Comparison of ENCODE assay signal across 8 cellular contexts in the genomic region with DNA sequence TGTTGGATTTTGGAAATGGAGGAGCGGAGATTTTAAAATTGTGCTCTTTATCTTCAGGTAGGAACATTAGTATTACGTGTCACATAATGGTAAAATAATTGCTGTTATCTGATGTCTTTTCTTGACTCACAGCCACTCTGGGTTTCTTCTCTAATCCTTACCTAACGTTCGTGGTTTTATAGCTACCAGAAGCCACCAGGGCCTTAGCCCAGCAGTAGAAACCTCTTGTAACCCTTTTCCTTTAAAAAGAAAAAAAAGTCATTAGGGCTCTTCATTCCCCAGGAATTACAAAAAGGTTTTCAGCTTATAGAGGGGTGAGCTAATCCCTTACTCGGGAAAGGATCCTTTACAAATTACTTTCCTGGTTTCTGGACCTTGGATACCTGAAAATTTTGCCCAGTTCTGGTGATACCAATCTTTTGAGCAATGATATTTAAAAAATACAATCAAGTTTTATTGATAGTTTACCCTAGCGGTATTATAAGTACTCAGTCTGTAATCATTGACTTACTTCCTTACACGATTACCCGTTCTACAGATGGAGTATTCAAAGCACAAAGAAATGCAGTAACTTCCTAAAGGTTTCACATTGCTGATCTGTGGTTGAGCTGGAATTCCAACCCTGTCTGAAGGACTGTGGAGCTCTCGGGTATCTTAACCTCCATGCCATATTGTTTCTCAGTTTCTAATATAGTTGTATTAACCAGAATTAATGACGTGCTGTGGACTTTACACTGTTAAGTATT. TPM values are rescaled to one million over a fixed set of nuclear protein-coding genes. Genes with fewer than 3 reads are reported as not detected.
DNase-seq lines count a peak whose midpoint lies in the region; ATAC-seq and TF ChIP-seq lines count a peak whose summit lies in the region.

No MANE protein-coding gene starts in this region.

- H3K4me3 Mint-ChIP-seq in endothelial cell (ENCODE audit: unreplicated experiment): peak overlapping the region; percentile 100
- H3K4me3 Mint-ChIP-seq in neural progenitor cell: peak overlapping the region; percentile 95

- CTCF ChIA-PET in PC-9 (lab: Charles Lee): interaction anchor here (0.6 to 1.8 kb wide), 2 partner anchors 61 to 1557 kb away, joined by 8 read pairs; no protein-coding TSS in a partner anchor

- peak overlapping the region; percentile 100 for H3K27ac Mint-ChIP-seq in endothelial cell (ENCODE audit: unreplicated experiment)
- H3K27ac Mint-ChIP-seq in neural progenitor cell: no peak overlapping the region

- DNase-seq in PC-9 (peak; percentile 13 to 45), endothelial cell (ENCODE audit: low spot score) (no peak), neural progenitor cell (ENCODE audit: low spot score) (peak; percentile 25), DMS 273 treated with DMSO at 0.1 percent for 48 hours (lab: John Stamatoyannopoulos, UW) (no peak), D341Med (ENCODE audit: low spot score) (no peak)

- H3K36me3 Mint-ChIP-seq in endothelial cell (ENCODE audit: low read depth, unreplicated experiment) (peaks cover 3% of the 10 kb centered on the region), neural progenitor cell (peaks cover 3% of the 10 kb centered on the region)

- H4K20me1 ChIP-seq in PC-9 (ENCODE audit: insufficient read depth) (no peaks in the 10 kb centered on the region), neural progenitor cell (ENCODE audit: low read depth) (peaks cover 18% of the 10 kb centered on the region)

- no peaks in the 10 kb centered on the region for H3K9me2 ChIP-seq in PC-9 (ENCODE audit: insufficient read depth)

- H2AFZ ChIP-seq in PC-9 (peak overlapping the region; percentile 92), neural progenitor cell (replicated peaks) (peak overlapping the region; percentile 81)

- BruUV-seq in PC-9 (replicated peaks; lab: Mats Ljungman, UMichigan): no TSS peak

- peak overlapping the region; percentile 90 for H3K27ac ChIP-seq in PC-9
- no peak overlapping the region for H3K27ac ChIP-seq in neural progenitor cell

- H3F3A ChIP-seq in PC-9 (ENCODE audit: insufficient read depth, low read depth) (peaks cover 36% of the 10 kb centered on the region; the same call in 1 of the 2 replicates), neural progenitor cell (ENCODE audit: low read depth) (peaks cover 30% of the 10 kb centered on the region)

- ATAC-seq in GM19395 (IDR thresholded peaks at IDR 0.05; ENCODE audit: unreplicated experiment) (peak; percentile 9), esophagus mucosa (no peak), HG02571 (IDR thresholded peaks at IDR 0.05; ENCODE audit: unreplicated experiment) (no peak)

- H3K36me3 ChIP-seq in PC-9 (ENCODE audit: low read depth) (no peaks in the 10 kb centered on the region), neural progenitor cell (no peaks in the 10 kb centered on the region)

- H3K4me1 Mint-ChIP-seq in endothelial cell (ENCODE audit: unreplicated experiment): peaks cover 23% of the 10 kb centered on the region
- peaks cover 16% of the 10 kb centered on the region for H3K4me1 Mint-ChIP-seq in neural progenitor cell

- H3K9me3 ChIP-seq in PC-9 (ENCODE audit: insufficient read depth, low read depth) (no peaks in the 10 kb centered on the region), neural progenitor cell (ENCODE audit: low read depth) (no peaks in the 10 kb centered on the region)

- H3K4me2 ChIP-seq in PC-9: peak overlapping the region; percentile 81
- peak overlapping the region; percentile 88 for H3K4me2 ChIP-seq in neural progenitor cell

- H3K27me3 Mint-ChIP-seq in endothelial cell (ENCODE audit: unreplicated experiment) (peaks cover 9% of the 10 kb centered on the region), neural progenitor cell (ENCODE audit: insufficient read depth, low read depth) (peaks cover 9% of the 10 kb centered on the region)

- H3K4me3 ChIP-seq in PC-9 (peak overlapping the region; percentile 85), neural progenitor cell (peak overlapping the region; percentile 76)

- peaks cover 20% of the 10 kb centered on the region for H3K4me1 ChIP-seq in PC-9 (replicated peaks; ENCODE audit: insufficient read depth)
- peaks cover 7% of the 10 kb centered on the region for H3K4me1 ChIP-seq in neural progenitor cell

- H3K79me2 ChIP-seq in PC-9 (ENCODE audit: low read depth) (peaks cover 20% of the 10 kb centered on the region), neural progenitor cell (ENCODE audit: low read depth) (peaks cover 28% of the 10 kb centered on the region)

- no peak for TF ChIP-seq CTCF in PC-9 (conservative IDR thresholded peaks at IDR 0.05)
- no peak for TF ChIP-seq CTCF in endothelial cell (IDR thresholded peaks at IDR 0.05; ENCODE audit: unreplicated experiment)
- no peak for TF ChIP-seq CTCF in neural progenitor cell (IDR thresholded peaks at IDR 0.05)

- H3K27me3 ChIP-seq in PC-9 (ENCODE audit: insufficient read depth, low read depth) (no peaks in the 10 kb centered on the region), neural progenitor cell (no peaks in the 10 kb centered on the region)

- no peaks in the 10 kb centered on the region for H3K9me3 Mint-ChIP-seq in endothelial cell (ENCODE audit: unreplicated experiment)
- H3K9me3 Mint-ChIP-seq in neural progenitor cell: no peaks in the 10 kb centered on the region

- intact Hi-C loops in PC-9 (cut with micrococcal nuclease; ENCODE audit: unreplicated experiment): loop anchor here (5.0 to 10.0 kb wide), 3 partner anchors 47 to 460 kb away; partner anchors contain the start of gene CLEC9A

- POLR2A ChIA-PET in PC-9 (lab: Charles Lee; ENCODE audit: unreplicated experiment): interaction anchor here (0.5 to 1.3 kb wide), 10 partner anchors 9 to 1274 kb away, joined by 3 to 22 read pairs (median 3); partner anchors contain the start of gene SMIM10L1

- no peak overlapping the region for H3K9ac ChIP-seq in neural progenitor cell

RNA-seq across cellular contexts. Expression of gene GABARAPL1, which starts 1.6 kb away (rescaled TPM):
- total RNA-seq in PC-9 (2021) (85.6 and 143 TPM in 2 replicates), endothelial cell (ENCODE audit: unreplicated experiment) (133 TPM), neural progenitor cell (ENCODE audit: low replicate concordance) (38.9 and 39.3 TPM in 2 replicates), esophagus mucosa (8.1 TPM)

RNA-seq across cellular contexts. Expression of gene TMEM52B, which starts 35.5 kb away (rescaled TPM):
- total RNA-seq in PC-9 (2021): 2.6 and 4.2 TPM in 2 replicates
- total RNA-seq in endothelial cell (ENCODE audit: unreplicated experiment): not detected
- not detected in 2 replicates for total RNA-seq in neural progenitor cell (ENCODE audit: low replicate concordance)
- not detected for total RNA-seq in esophagus mucosa

RNA-seq across cellular contexts. Expression of gene OLR1, which starts 42.4 kb away (rescaled TPM):
- total RNA-seq in PC-9 (2021) (20.2 and 22.4 TPM in 2 replicates), endothelial cell (ENCODE audit: unreplicated experiment) (not detected), neural progenitor cell (ENCODE audit: low replicate concordance) (not detected in 2 replicates), esophagus mucosa (0.24 TPM)

Comparison
In these comparisons a context has a peak if more than half of its experiments do, and no peak if none do; other contexts are left out.
1. DNase-seq: peak in PC-9 (2 of 2) and neural progenitor cell (single experiment); none in endothelial cell (single experiment), DMS 273 treated with DMSO at 0.1 percent for 48 hours (single experiment) and D341Med (single experiment).
2. RNA of gene OLR1, which starts 42.4 kb away (total RNA-seq): 20.2 to 22.4 TPM in PC-9; 0.24 TPM in esophagus mucosa (single experiment), not detected in endothelial cell (single experiment) and not detected in neural progenitor cell; every median in the first group is over 10 times any median in the second.